Comparison of ENCODE assay signal across 4 cellular contexts in the genomic region with DNA sequence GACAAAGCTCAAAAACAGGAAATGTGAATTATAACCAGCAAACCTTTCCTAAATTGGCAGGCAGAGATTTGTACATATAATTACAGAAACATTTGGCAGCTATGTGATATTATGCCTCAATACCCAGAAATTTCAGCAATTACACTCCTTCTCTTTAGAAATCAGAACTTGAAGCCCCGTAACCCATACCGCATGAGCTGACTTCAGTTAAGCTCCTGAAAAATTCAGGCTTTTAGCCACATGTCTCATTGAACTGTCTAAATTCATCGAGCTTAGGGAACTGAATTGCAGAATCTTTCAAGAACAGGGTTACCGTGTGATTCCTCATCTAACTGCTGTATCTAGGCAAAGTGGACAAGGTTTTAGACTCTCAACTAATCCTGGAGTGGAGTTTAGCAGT.
"Had no signal": no experiment of that assay in that cellular context is flagged by ENCODE, and none has a peak within 500 bp of the region (broad histone marks: within the 10 kb centered on the region; RNA-seq: fewer than 3 reads in every experiment).

No MANE protein-coding gene starts in this region.

- DNase-seq: H7, HFFc6 had no signal

- H3K4me3 ChIP-seq: GM23338, HAP-1 had no signal
